1 cellular context compared by ENCODE assay signal in genomic region chr4:127782275-127783025, GRCh38.
TF ChIP-seq lines count a peak whose summit lies in the region.

HSPA4L (plus strand) TSS chr4:127782322; CDS start chr4:127782551, 229 bp downstream.

TF ChIP-seq in GM12878, 131 proteins besides CTCF, POLR2A, EP300 and RAD21 (continued from another document and continues in another):
- peak; percentile 88 for TF ChIP-seq MLLT1 (IDR thresholded peaks at IDR 0.05)
- 0 out of 2 replicates have a peak, but pooled peaks have one; percentile 37 for TF ChIP-seq PAX5 (IDR thresholded peaks at IDR 0.05; ENCODE audit: borderline replicate concordance, low read depth, low read length)
- TF ChIP-seq WRNIP1 (IDR thresholded peaks at IDR 0.05; ENCODE audit: borderline replicate concordance, low read depth, low read length): no peak
- TF ChIP-seq ZZZ3 (IDR thresholded peaks at IDR 0.05; ENCODE audit: control insufficient read depth, insufficient read length, low read depth): no peak
- TF ChIP-seq SKIL (IDR thresholded peaks at IDR 0.05; ENCODE audit: low read depth, poor library complexity, severe bottlenecking): no peak
- TF ChIP-seq CEBPZ (IDR thresholded peaks at IDR 0.05; ENCODE audit: low read depth, low read length): no peak
- TF ChIP-seq ZNF24 (IDR thresholded peaks at IDR 0.05): no peak
- TF ChIP-seq RB1 (IDR thresholded peaks at IDR 0.05; ENCODE audit: borderline replicate concordance): peak; percentile 41; the same call in 1 of the 2 replicates
- no peak for TF ChIP-seq TARDBP (IDR thresholded peaks at IDR 0.05; ENCODE audit: borderline replicate concordance)
- no peak for TF ChIP-seq E2F8 (IDR thresholded peaks at IDR 0.05; ENCODE audit: low read depth, partially characterized antibody)
- TF ChIP-seq HSF1 (IDR thresholded peaks at IDR 0.05; ENCODE audit: low read depth, low read length): no peak
- TF ChIP-seq BCL11A (IDR thresholded peaks at IDR 0.05; ENCODE audit: low read depth, low read length): peak; percentile 28; the same call in 1 of the 2 replicates
- TF ChIP-seq KAT2A (conservative IDR thresholded peaks at IDR 0.05; ENCODE audit: control insufficient read depth, low read depth, low read length): no peak
- 0 out of 2 replicates have a peak, but pooled peaks have one; percentile 19 for TF ChIP-seq ZNF207 (IDR thresholded peaks at IDR 0.05; ENCODE audit: borderline replicate concordance)
- TF ChIP-seq LARP7 (IDR thresholded peaks at IDR 0.05): peak; percentile 83; the same call in 1 of the 2 replicates
- no peak for TF ChIP-seq IRF4 (IDR thresholded peaks at IDR 0.05; ENCODE audit: low read depth, low read length)
- TF ChIP-seq IKZF1 (conservative IDR thresholded peaks at IDR 0.05): peak; percentile 82
- TF ChIP-seq ZBED1 (IDR thresholded peaks at IDR 0.05; ENCODE audit: borderline replicate concordance): peak; percentile 76; the same call in 1 of the 2 replicates
- no peak for TF ChIP-seq MYC (IDR thresholded peaks at IDR 0.05; ENCODE audit: insufficient read depth, insufficient read length, insufficient replicate concordance, low read length, severe bottlenecking)
- no peak for TF ChIP-seq EGR1 (IDR thresholded peaks at IDR 0.05; ENCODE audit: borderline replicate concordance in 1 of 2, low read depth in 2 of 2, low read length in 2 of 2)
- TF ChIP-seq MEF2A (IDR thresholded peaks at IDR 0.05; ENCODE audit: insufficient read depth, low read depth, low read length): no peak
- TF ChIP-seq, protein P1, sequence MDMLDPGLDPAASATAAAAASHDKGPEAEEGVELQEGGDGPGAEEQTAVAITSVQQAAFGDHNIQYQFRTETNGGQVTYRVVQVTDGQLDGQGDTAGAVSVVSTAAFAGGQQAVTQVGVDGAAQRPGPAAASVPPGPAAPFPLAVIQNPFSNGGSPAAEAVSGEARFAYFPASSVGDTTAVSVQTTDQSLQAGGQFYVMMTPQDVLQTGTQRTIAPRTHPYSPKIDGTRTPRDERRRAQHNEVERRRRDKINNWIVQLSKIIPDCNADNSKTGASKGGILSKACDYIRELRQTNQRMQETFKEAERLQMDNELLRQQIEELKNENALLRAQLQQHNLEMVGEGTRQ (IDR thresholded peaks at IDR 0.05; ENCODE audit: borderline replicate concordance, low read depth, low read length): no peak
- TF ChIP-seq ZNF622 (IDR thresholded peaks at IDR 0.05): no peak
- no peak for TF ChIP-seq CBX3 (IDR thresholded peaks at IDR 0.05; ENCODE audit: borderline replicate concordance, low read depth)
- TF ChIP-seq TCF12 (IDR thresholded peaks at IDR 0.05; ENCODE audit: low read depth, low read length): peak; percentile 96
- TF ChIP-seq ZNF384 (IDR thresholded peaks at IDR 0.05; ENCODE audit: borderline replicate concordance, low read depth, low read length): no peak; the same call in 1 of the 2 replicates
- no peak for TF ChIP-seq RCOR1 (conservative IDR thresholded peaks at IDR 0.05; ENCODE audit: low read depth, low read length)
- no peak for TF ChIP-seq ZBTB11 (CRISPR knock-in tag; IDR thresholded peaks at IDR 0.05)
- no peak for TF ChIP-seq ZNF592 (IDR thresholded peaks at IDR 0.05)
- no peak for TF ChIP-seq SUZ12 (IDR thresholded peaks at IDR 0.05; ENCODE audit: unreplicated experiment)
- TF ChIP-seq, protein P2, sequence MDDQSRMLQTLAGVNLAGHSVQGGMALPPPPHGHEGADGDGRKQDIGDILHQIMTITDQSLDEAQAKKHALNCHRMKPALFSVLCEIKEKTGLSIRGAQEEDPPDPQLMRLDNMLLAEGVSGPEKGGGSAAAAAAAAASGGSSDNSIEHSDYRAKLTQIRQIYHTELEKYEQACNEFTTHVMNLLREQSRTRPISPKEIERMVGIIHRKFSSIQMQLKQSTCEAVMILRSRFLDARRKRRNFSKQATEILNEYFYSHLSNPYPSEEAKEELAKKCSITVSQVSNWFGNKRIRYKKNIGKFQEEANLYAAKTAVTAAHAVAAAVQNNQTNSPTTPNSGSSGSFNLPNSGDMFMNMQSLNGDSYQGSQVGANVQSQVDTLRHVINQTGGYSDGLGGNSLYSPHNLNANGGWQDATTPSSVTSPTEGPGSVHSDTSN (IDR thresholded peaks at IDR 0.05; ENCODE audit: insufficient replicate concordance, low read depth, low read length): peak; percentile 71
- TF ChIP-seq SP1 (IDR thresholded peaks at IDR 0.05; ENCODE audit: low read depth, low read length): no peak
